ENCODE assay signal across 8 cellular contexts in the genomic region with DNA sequence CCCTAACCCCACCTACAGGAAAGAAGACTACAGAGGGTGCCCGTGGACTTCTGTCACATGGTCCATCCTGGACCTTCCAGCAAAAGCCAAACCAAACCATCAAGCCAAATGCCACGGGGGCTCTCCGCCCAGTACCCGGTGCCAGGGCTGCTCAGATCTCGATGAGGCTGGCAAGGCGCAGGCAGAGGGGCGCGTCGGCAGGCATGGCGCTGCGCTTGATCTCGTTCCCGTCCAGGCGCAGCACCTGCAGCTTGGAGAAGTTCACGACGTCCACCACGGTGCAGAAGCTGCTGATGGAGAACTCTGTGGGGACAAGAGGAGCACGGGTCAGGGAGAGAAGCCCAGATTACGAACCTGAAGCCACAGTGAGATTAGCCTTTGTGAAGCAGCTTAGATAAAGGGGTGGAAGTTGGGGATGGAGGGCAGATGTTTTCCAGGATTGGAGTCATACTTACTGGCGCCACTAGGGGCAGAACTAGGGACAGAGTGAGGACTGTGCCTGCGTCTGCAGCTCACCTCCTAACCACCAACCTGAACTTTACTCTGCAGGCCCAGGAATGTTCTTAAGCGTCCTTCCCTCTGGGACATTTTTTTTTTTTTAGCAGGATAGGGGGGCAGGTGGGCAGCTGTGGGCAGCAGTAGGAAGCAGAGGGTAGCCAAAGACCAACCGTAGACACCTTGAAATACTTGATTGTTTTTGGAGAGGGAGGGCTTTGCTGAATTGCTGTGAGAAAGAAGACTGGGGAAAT. TPM values are rescaled to one million over a fixed set of nuclear protein-coding genes. Genes with fewer than 3 reads are reported as not detected.
A peak's percentile ranks its signal among the peaks of the same experiment; 100 is the strongest.
DNase-seq lines count a peak whose midpoint lies in the region; ATAC-seq and TF ChIP-seq lines count a peak whose summit lies in the region.

No MANE protein-coding gene starts in this region.

- CTCF ChIA-PET in AG04449 (lab: Yijun Ruan, JAX) = interaction anchor here (0.6 to 19.8 kb wide), 45 partner anchors 4 to 1146 kb away, joined by 3 to 683 read pairs (median 5); a partner anchor contains a TSS

- no peaks in the 10 kb centered on the region for H3K36me3 ChIP-seq in mucosa of descending colon (ENCODE audit: low read depth)
- no peaks in the 10 kb centered on the region for H3K36me3 ChIP-seq in uterus

- intact Hi-C loops in mucosa of descending colon (cut with DNase I, micrococcal nuclease) = loop anchor here (5.0 to 10.0 kb wide), 2 partner anchors 142 to 145 kb away; no protein-coding TSS in a partner anchor
- intact Hi-C loops in uterus (cut with DNase I; ENCODE audit: low total_unique reads) = loop anchor here (10.0 kb wide), 1 partner anchor 352 kb away; no protein-coding TSS in a partner anchor

- ATAC-seq in mucosa of descending colon = peak; percentile 86
- no peak for ATAC-seq in GM19351 (IDR thresholded peaks at IDR 0.05; ENCODE audit: unreplicated experiment)

- no peaks in the 10 kb centered on the region for H3K9me3 ChIP-seq in mucosa of descending colon
- no peaks in the 10 kb centered on the region for H3K9me3 ChIP-seq in uterus

- TF ChIP-seq POLR2A in uterus (IDR thresholded peaks at IDR 0.05) = no peak

- TF ChIP-seq CTCF in AG04449 (IDR thresholded peaks at IDR 0.05; ENCODE audit: insufficient read depth, low read length, missing control alignments) (peak; percentile 78), GM12875 (IDR thresholded peaks at IDR 0.05; ENCODE audit: borderline replicate concordance, insufficient read depth, low read depth, low read length) (peak; percentile 88), mucosa of descending colon (IDR thresholded peaks at IDR 0.05) (peak; percentile 67), uterus (IDR thresholded peaks at IDR 0.05) (peak; percentile 61 to 73 (median 66))

- no peaks in the 10 kb centered on the region for H3K27me3 ChIP-seq in uterus

- no peak overlapping the region for H3K4me3 ChIP-seq in AG04449 (ENCODE audit: low read depth, low read length)
- no peak overlapping the region for H3K4me3 ChIP-seq in GM12875 (ENCODE audit: low read depth, low read length)
- H3K4me3 ChIP-seq in mucosa of descending colon = no peak overlapping the region
- H3K4me3 ChIP-seq in uterus = no peak overlapping the region

- POLR2A ChIA-PET in AG04449 (lab: Yijun Ruan, JAX) = no interaction called here

- peaks cover 11% of the 10 kb centered on the region for H3K4me1 ChIP-seq in mucosa of descending colon (ENCODE audit: low read depth)
- H3K4me1 ChIP-seq in uterus = peaks cover 0 to 4% of the 10 kb centered on the region in 2 donors

- DNase-seq in AG04449 (ENCODE audit: low read depth, low spot score) (no peak), NCI-H2107 treated with DMSO at 0.1 percent for 48 hours (lab: John Stamatoyannopoulos, UW; ENCODE audit: unreplicated experiment) (peak; percentile 54), mucosa of descending colon (peak in 2 of 3 donors; percentile 49 to 82), uterus (peak; percentile 47 to 59)
- peak; percentile 69 for DNase-seq in activated CD4-positive, alpha-beta T cell treated with anti-CD3 and anti-CD28 coated beads for 48 hours
- DNase-seq in effector CD8-positive, alpha-beta T cell (lab: John Stamatoyannopoulos, UW) = peak; percentile 28

- peak overlapping the region; percentile 33 to 88 for H3K27ac ChIP-seq in uterus

RNA-seq across cellular contexts. Expression of a gene that starts 8.6 kb away (rescaled TPM):
- 10 to 100 TPM; 26.6 to 45.7 (median 33.3) TPM for total RNA-seq in mucosa of descending colon
- 100 to 1,000 TPM in 1 of 4 donors, 10 to 100 TPM in 3; 41.8 to 119 (median 82.7) TPM for total RNA-seq in uterus

RNA-seq across cellular contexts. Expression of a gene that starts 37.0 kb away (rescaled TPM):
- total RNA-seq in mucosa of descending colon (100 to 1,000 TPM in 1 of 3 donors, 10 to 100 TPM in 2; 65.7 to 406 (median 69.1) TPM), uterus (10 to 100 TPM; 14.6 to 95.9 (median 56.5) TPM)
